8 cellular contexts compared by ENCODE assay signal in genomic region chr1:174105086-174105485, GRCh38.
"Had no signal": no experiment of that assay in that cellular context is flagged by ENCODE, and none has a peak within 500 bp of the region (broad histone marks: within the 10 kb centered on the region; RNA-seq: fewer than 3 reads in every experiment).

No MANE protein-coding gene starts in this region.

- DNase-seq: GDM1, GF-D8 had no signal

- FAIRE-seq: G401.6, GM12878, GM12891, GM12892, GM18507, GM19239 had no signal

- ATAC-seq: GM12878 had no signal

- H3K4me3 ChIP-seq: GM12878 had no signal
